Comparison of ENCODE assay signal across 13 cellular contexts in genomic region chr1:79741720-79742421, GRCh38.
A peak's percentile ranks its signal among the peaks of the same experiment; 100 is the strongest.
DNase-seq lines count a peak whose midpoint lies in the region; ATAC-seq lines count a peak whose summit lies in the region.
"Had no signal": no experiment of that assay in that cellular context is flagged by ENCODE, and none has a peak within 500 bp of the region (broad histone marks: within the 10 kb centered on the region; RNA-seq: fewer than 3 reads in every experiment).

No MANE protein-coding gene starts in this region.

- no peak overlapping the region for H3K4me3 ChIP-seq in mesendoderm (ENCODE audit: low read length)
- H3K4me3 ChIP-seq: coronary artery, neural progenitor cell had no signal

- H4K5ac ChIP-seq in mesendoderm (ENCODE audit: low read length): no peak overlapping the region

- H2BK120ac ChIP-seq in mesendoderm (ENCODE audit: low read depth, low read length): no peak overlapping the region

- no peaks in the 10 kb centered on the region for H3K27me3 ChIP-seq in mesendoderm (ENCODE audit: insufficient read depth, low read length, poor library complexity)
- H3K27me3 ChIP-seq: neural progenitor cell had no signal

- H3K23ac ChIP-seq in mesendoderm (ENCODE audit: low read length): no peak overlapping the region

- H3K18ac ChIP-seq in mesendoderm (ENCODE audit: low read length): no peak overlapping the region

- no peak overlapping the region for H3K27ac ChIP-seq in mesendoderm (ENCODE audit: low read depth, low read length)
- H3K27ac ChIP-seq: coronary artery, neural progenitor cell had no signal

- no peak overlapping the region for H2AK5ac ChIP-seq in mesendoderm (ENCODE audit: low read length)

- H3K56ac ChIP-seq in mesendoderm (ENCODE audit: low read length): no peak overlapping the region

- no peaks in the 10 kb centered on the region for H3K36me3 ChIP-seq in mesendoderm (ENCODE audit: control insufficient read depth, insufficient read depth, low read length)
- H3K36me3 ChIP-seq: neural progenitor cell had no signal

- H2BK5ac ChIP-seq in mesendoderm (ENCODE audit: low read length): no peak overlapping the region

- no peak overlapping the region for H3K4me2 ChIP-seq in mesendoderm (ENCODE audit: low read length)
- H3K4me2 ChIP-seq: neural progenitor cell had no signal

- H3K4me1 ChIP-seq in mesendoderm (ENCODE audit: control insufficient read depth, low read depth, low read length): no peaks in the 10 kb centered on the region
- H3K4me1 ChIP-seq: neural progenitor cell had no signal

- WGBS in mesendoderm (ENCODE audit: extremely low coverage, insufficient coverage, low lambda C conversion rate): no CpG with 5 or more reads among the region's 3 CpGs

- no peak overlapping the region for H2BK15ac ChIP-seq in mesendoderm (replicated peaks; ENCODE audit: low read depth)

- no peak overlapping the region for H4K8ac ChIP-seq in mesendoderm (ENCODE audit: low read depth, low read length)

- H3K79me2 ChIP-seq in mesendoderm (ENCODE audit: control insufficient read depth, insufficient read depth, low read length): no peaks in the 10 kb centered on the region

- DNase-seq in HuH-7 (ENCODE audit: low spot score) (no peak), mesendoderm (no peak), MV-4-11 (lab: John Stamatoyannopoulos, UW) (no peak)
- no peak for DNase-seq in activated CD4-positive, alpha-beta T cell treated with anti-CD3 and anti-CD28 coated beads, Interleukin-2, amount 50 U/mL, for 1 hour
- DNase-seq: stimulated activated CD4-positive, alpha-beta T cell treated with anti-CD3 and anti-CD28 coated beads, Interleukin-15, amount 100 ng/mL, for 24 hours; stimulated activated naive B cell treated with anti-CD40 and anti-IgM and Interleukin-4, amounts not matched to agents 10 μg/mL and 1 μg/mL and 100 μg/mL, for 72 hours had no signal

- H3K9ac ChIP-seq in mesendoderm (ENCODE audit: low read length): no peak overlapping the region
- H3K9ac ChIP-seq: neural progenitor cell had no signal

- ATAC-seq in GM19025 (IDR thresholded peaks at IDR 0.05; ENCODE audit: low read depth, unreplicated experiment) (peak; percentile 89), GM21786 (IDR thresholded peaks at IDR 0.05; ENCODE audit: unreplicated experiment) (peak; percentile 91), HG03159 (IDR thresholded peaks at IDR 0.05; ENCODE audit: unreplicated experiment) (peak; percentile 88)
- ATAC-seq: activated CD4-positive, CD25-positive, alpha-beta regulatory T cell treated with anti-CD3 and anti-CD28 coated beads, Interleukin-2, amount 50 U/mL, for 24 hours; Right ventricle myocardium inferior; stimulated activated naive B cell treated with anti-CD40 and anti-IgM and Interleukin-4, amounts not matched to agents 10 μg/mL and 1 μg/mL and 100 μg/mL, for 72 hours had no signal

- no peak overlapping the region for H3K4ac ChIP-seq in mesendoderm (ENCODE audit: low read depth, low read length)

- no peaks in the 10 kb centered on the region for H3K79me1 ChIP-seq in mesendoderm (ENCODE audit: low read length)
